9 cellular contexts compared by ENCODE assay signal in genomic region chr9:121529237-121529987, GRCh38.
DNase-seq lines count a peak whose midpoint lies in the region; ATAC-seq, FAIRE-seq and TF ChIP-seq lines count a peak whose summit lies in the region.
"Had no signal": no experiment of that assay in that cellular context is flagged by ENCODE, and none has a peak within 500 bp of the region (broad histone marks: within the 10 kb centered on the region; RNA-seq: fewer than 3 reads in every experiment).

No MANE protein-coding gene starts in this region.

- TF ChIP-seq POLR2A in H54 (IDR thresholded peaks at IDR 0.05; ENCODE audit: low read depth, low read length) = no peak

- no peak for TF ChIP-seq CTCF in astrocyte of the spinal cord (IDR thresholded peaks at IDR 0.05; ENCODE audit: low read depth, low read length)

- FAIRE-seq in H54 (lab: Jason Lieb, UNC) = peak; percentile 97

- in situ Hi-C loops in astrocyte of the spinal cord (cut with HindIII; ENCODE audit: low sequenced_read_pairs) = no loop called here

- ATAC-seq in HG03457 (IDR thresholded peaks at IDR 0.05; ENCODE audit: unreplicated experiment) (no peak), HG03521 (IDR thresholded peaks at IDR 0.05; ENCODE audit: unreplicated experiment) (no peak)
- no peak for ATAC-seq in activated CD4-positive, CD25-positive, alpha-beta regulatory T cell treated with anti-CD3 and anti-CD28 coated beads, Interleukin-2, amount 50 U/mL, for 24 hours

- H3K4me3 ChIP-seq in astrocyte of the spinal cord (ENCODE audit: low read depth, low read length) = no peak overlapping the region
- H3K4me3 ChIP-seq in skin epidermis = no peak overlapping the region
- H3K4me3 ChIP-seq: PC-9 had no signal

- H3K27ac ChIP-seq in skin epidermis = peak overlapping the region in 13 of 21 experiments; percentile 0 to 51 (median 13)
- H3K27ac ChIP-seq: PC-9 had no signal

- DNase-seq in H54 (ENCODE audit: insufficient read length, low spot score) = peak; percentile 99
- DNase-seq in astrocyte of the spinal cord (ENCODE audit: low read depth, low spot score) = peak; percentile 96
- DNase-seq in hepatic stellate cell (ENCODE audit: low spot score) = peak; percentile 77
- DNase-seq in NCI-H524 treated with DMSO at 0.1 percent for 48 hours (lab: John Stamatoyannopoulos, UW) = no peak
